In genomic region chr11:7278314-7278917, GRCh38 we compare ENCODE assay signal across 9 cellular contexts. TPM values are rescaled to one million over a fixed set of nuclear protein-coding genes. Genes with fewer than 3 reads are reported as not detected.
A peak's percentile ranks its signal among the peaks of the same experiment; 100 is the strongest.
DNase-seq lines count a peak whose midpoint lies in the region; ATAC-seq and TF ChIP-seq lines count a peak whose summit lies in the region.
"Had no signal": no experiment of that assay in that cellular context is flagged by ENCODE, and none has a peak within 500 bp of the region (broad histone marks: within the 10 kb centered on the region; RNA-seq: fewer than 3 reads in every experiment).

No MANE protein-coding gene starts in this region.

- CTCF ChIA-PET in A673 (lab: Charles Lee), result interaction anchor here (0.5 to 1.0 kb wide), 5 partner anchors 13 to 957 kb away, joined by 3 to 4 read pairs (median 3); no protein-coding TSS in a partner anchor

- H3K4me1 ChIP-seq in A673 (ENCODE audit: insufficient read depth, low read length, poor library complexity, severe bottlenecking), result no peaks in the 10 kb centered on the region
- H3K4me1 ChIP-seq in lung (ENCODE audit: control insufficient read depth in 2 of 2, insufficient read depth in 2 of 2, low read length in 2 of 2), result no peaks in the 10 kb centered on the region

- 47 to 50% methylated on average over 3 of the region's 3 CpGs for WGBS in lung, 2 donors

- ATAC-seq in lung (ENCODE audit: insufficient read depth, low FRiP score), result no peak

- POLR2A ChIA-PET in A673 (lab: Charles Lee; ENCODE audit: low non-redundant PET), result no interaction called here

- DNase-seq in A673 (ENCODE audit: low spot score) (peak; percentile 31), HT1080 (ENCODE audit: low read depth) (peak; percentile 44), astrocyte of the hippocampus (ENCODE audit: low read depth, low spot score) (peak; percentile 39), lung (ENCODE audit: low spot score) (no peak), putamen (ENCODE audit: low spot score) (no peak)
- DNase-seq in activated CD4-positive, CD25-positive, alpha-beta regulatory T cell (lab: John Stamatoyannopoulos, UW), result no peak
- DNase-seq in activated CD4-positive, alpha-beta T cell treated with anti-CD3 and anti-CD28 coated beads for 4 hours, result no peak

- TF ChIP-seq CTCF in A673 (conservative IDR thresholded peaks at IDR 0.05; ENCODE audit: low read depth, low read length) (peak; percentile 68), GM12874 (IDR thresholded peaks at IDR 0.05; ENCODE audit: insufficient read depth, low read depth, low read length) (peak; percentile 62), lung (IDR thresholded peaks at IDR 0.05; ENCODE audit: control extremely low read depth, extremely low read depth) (peak; percentile 35)

- intact Hi-C loops in A673 (cut with micrococcal nuclease; ENCODE audit: unreplicated experiment), result loop anchor here (5.0 kb wide), 1 partner anchor 181 kb away; no protein-coding TSS in a partner anchor

- BruUV-seq in A673 (replicated peaks; lab: Mats Ljungman, UMichigan), result no TSS peak

- H3K4me3 ChIP-seq in A673 (ENCODE audit: low read depth, low read length, poor library complexity, severe bottlenecking) (no peak overlapping the region), lung (no peak overlapping the region)

- no peak overlapping the region for H3K27ac ChIP-seq in A673 (ENCODE audit: low read depth, low read length, poor library complexity, severe bottlenecking)
- H3K27ac ChIP-seq in lung (ENCODE audit: low read depth in 1 of 2, low read length in 1 of 2), result no peak overlapping the region

- no peaks in the 10 kb centered on the region for H3K9me3 ChIP-seq in A673 (ENCODE audit: low read depth, low read length, poor library complexity, severe bottlenecking)
- H3K9me3 ChIP-seq in lung (ENCODE audit: control insufficient read depth in 2 of 2, insufficient read depth in 1 of 2, low read length in 1 of 2), result no peaks in the 10 kb centered on the region

- H3K27me3 ChIP-seq in A673 (replicated peaks; ENCODE audit: insufficient read depth, low read depth, low read length, poor library complexity), result no peaks in the 10 kb centered on the region
- no peaks in the 10 kb centered on the region for H3K27me3 ChIP-seq in lung (ENCODE audit: control insufficient read depth, insufficient read depth)

- H3K36me3 ChIP-seq in A673 (ENCODE audit: insufficient read depth, low read length, poor library complexity, severe bottlenecking) (no peaks in the 10 kb centered on the region), lung (ENCODE audit: control insufficient read depth in 2 of 2, insufficient read depth in 2 of 2, low read length in 2 of 2) (no peaks in the 10 kb centered on the region)

RNA-seq across cellular contexts. Expression of gene SYT9, which starts 26.7 kb away (rescaled TPM):
- not detected in 2 replicates for total RNA-seq in A673 (2021)
- total RNA-seq in HT1080 (2014; rRNA removed; shearing (Covaris generic)), result 0.11 and 0.33 TPM in 2 replicates
- 0.42 and 0.59 TPM in 2 replicates for polyA plus RNA-seq in HT1080 (2015; cell fraction: cytosol; rRNA removed)
- 0.54 and 0.61 TPM in 2 replicates for polyA plus RNA-seq in HT1080 (2015; cell fraction: nucleus; rRNA removed)
- total RNA-seq in lung, result under 1 TPM in 1 of 2 donors, not detected in 1; 0.12 TPM
- polyA plus RNA-seq in lung, result under 1 TPM in 1 of 2 donors, not detected in 1; 0.01 TPM
- total RNA-seq: subcutaneous adipose tissue had no signal

Comparison
In these comparisons a context has a peak if more than half of its experiments do, and no peak if none do; other contexts are left out.
1. DNase-seq: peak in A673 (single experiment), HT1080 (single experiment) and astrocyte of the hippocampus (single experiment); none in lung (single experiment), putamen (single experiment), activated CD4-positive, CD25-positive, alpha-beta regulatory T cell (0 of 4) and activated CD4-positive, alpha-beta T cell treated with anti-CD3 and anti-CD28 coated beads for 4 hours (0 of 2).
2. Peak in every context shown above with its lines, with median percentiles within 50 percentile points of each other: CTCF ChIP-seq.